In genomic region chr9:16191691-16192402, GRCh38 we compare ENCODE assay signal across 8 cellular contexts.
DNase-seq lines count a peak whose midpoint lies in the region; ATAC-seq and TF ChIP-seq lines count a peak whose summit lies in the region.

No MANE protein-coding gene starts in this region.

- CTCF ChIA-PET in GM10248 (lab: Yijun Ruan, JAX), result interaction anchor here (0.7 to 0.9 kb wide), 2 partner anchors 12 to 1271 kb away, joined by 3 to 4 read pairs; no protein-coding TSS in a partner anchor

- no peak overlapping the region for H3K27ac ChIP-seq in 22Rv1
- no peak overlapping the region for H3K27ac ChIP-seq in ascending aorta
- no peak overlapping the region for H3K27ac ChIP-seq in iPS DF 6.9 (ENCODE audit: low read length)
- H3K27ac ChIP-seq in smooth muscle cell (ENCODE audit: low read depth), result peak overlapping the region; percentile 75

- H3K27me3 ChIP-seq in ascending aorta, result no peaks in the 10 kb centered on the region
- no peaks in the 10 kb centered on the region for H3K27me3 ChIP-seq in iPS DF 6.9 (ENCODE audit: control insufficient read depth, insufficient read depth, low read length)
- H3K27me3 ChIP-seq in smooth muscle cell (ENCODE audit: low read depth), result no peaks in the 10 kb centered on the region

- H3K36me3 ChIP-seq in ascending aorta, result no peaks in the 10 kb centered on the region
- H3K36me3 ChIP-seq in iPS DF 6.9 (ENCODE audit: control insufficient read depth, insufficient read depth, low read length), result no peaks in the 10 kb centered on the region
- no peaks in the 10 kb centered on the region for H3K36me3 ChIP-seq in smooth muscle cell (ENCODE audit: low read depth)

- TF ChIP-seq CTCF in 22Rv1 (IDR thresholded peaks at IDR 0.05), result peak; percentile 89
- TF ChIP-seq CTCF in GM10248 (IDR thresholded peaks at IDR 0.05; ENCODE audit: control extremely low read depth, extremely low read depth, low read depth, missing control alignments), result peak; percentile 60
- peak; percentile 68 to 82 (median 81) for TF ChIP-seq CTCF in ascending aorta (IDR thresholded peaks at IDR 0.05)
- TF ChIP-seq CTCF in smooth muscle cell (IDR thresholded peaks at IDR 0.05; ENCODE audit: borderline replicate concordance, insufficient read depth, poor library complexity, severe bottlenecking), result peak; percentile 86

- H3K79me2 ChIP-seq in smooth muscle cell (ENCODE audit: low read depth), result no peaks in the 10 kb centered on the region

- H3F3A ChIP-seq in smooth muscle cell (ENCODE audit: low read depth), result peaks cover 17% of the 10 kb centered on the region

- H3K4me2 ChIP-seq in smooth muscle cell, result peak overlapping the region; percentile 84

- H2AFZ ChIP-seq in smooth muscle cell (ENCODE audit: low read depth), result no peak overlapping the region

- WGBS in iPS DF 6.9 (ENCODE audit: insufficient coverage, insufficient read length), result no CpG with 5 or more reads among the region's 14 CpGs
- 2% methylated on average over 14 of the region's 14 CpGs for WGBS in smooth muscle cell (ENCODE audit: low lambda C conversion rate)

- peak; percentile 56 for ATAC-seq in HG02970 (IDR thresholded peaks at IDR 0.05; ENCODE audit: low FRiP score, unreplicated experiment)
- no peak for ATAC-seq in HG03175 (IDR thresholded peaks at IDR 0.05; ENCODE audit: unreplicated experiment)

- H3K4me1 ChIP-seq in ascending aorta (peaks cover 0 to 13% of the 10 kb centered on the region in 2 donors), iPS DF 6.9 (ENCODE audit: control insufficient read depth, insufficient read depth, low read length) (peaks cover 6% of the 10 kb centered on the region; the same call in 1 of the 2 replicates), smooth muscle cell (ENCODE audit: low read depth) (peaks cover 13% of the 10 kb centered on the region)

- H4K20me1 ChIP-seq in smooth muscle cell (ENCODE audit: low read depth), result no peaks in the 10 kb centered on the region

- intact Hi-C loops in ascending aorta (cut with DNase I), result loop anchor here (2.0 to 5.0 kb wide), 2 partner anchors 21 to 435 kb away; no protein-coding TSS in a partner anchor

- DNase-seq in GM10248 (ENCODE audit: extremely low spot score) (peak; percentile 61), NCI-H69 (lab: John Stamatoyannopoulos, UW) (peak; percentile 84), ascending aorta (ENCODE audit: low spot score in 2 of 2) (peak in 1 of 2 donors; percentile 83), iPS DF 6.9 (ENCODE audit: low read depth, low spot score) (peak; percentile 70), smooth muscle cell (lab: John Stamatoyannopoulos, UW; ENCODE audit: unreplicated experiment) (peak; percentile 70)

- H3K9me3 ChIP-seq in ascending aorta (no peaks in the 10 kb centered on the region), iPS DF 6.9 (ENCODE audit: control insufficient read depth, insufficient read depth, low read length) (no peaks in the 10 kb centered on the region), smooth muscle cell (replicated peaks; ENCODE audit: low read depth) (peaks cover 5% of the 10 kb centered on the region)

- H3K4me3 ChIP-seq in ascending aorta, result peak overlapping the region; percentile 22 to 35
- no peak overlapping the region for H3K4me3 ChIP-seq in iPS DF 6.9 (ENCODE audit: low read length)
- peak overlapping the region; percentile 11 for H3K4me3 ChIP-seq in smooth muscle cell

- no peak overlapping the region for H3K9ac ChIP-seq in smooth muscle cell (ENCODE audit: low read depth)

- POLR2A ChIA-PET in GM10248 (lab: Yijun Ruan, JAX), result no interaction called here
